In genomic region chr5:72601861-72602260, GRCh38 we compare ENCODE assay signal across 20 cellular contexts.
"Had no signal": no experiment of that assay in that cellular context is flagged by ENCODE, and none has a peak within 500 bp of the region (broad histone marks: within the 10 kb centered on the region; RNA-seq: fewer than 3 reads in every experiment).

No MANE protein-coding gene starts in this region.

- DNase-seq: activated CD4-positive, alpha-beta T cell treated with anti-CD3 and anti-CD28 coated beads, Interleukin-2, amount 50 U/mL, for 1 hour; activated gamma-delta T cell treated with Interleukin-2 at 50 U/mL for 16 hours; activated T-cell treated with anti-CD3 and anti-CD28 coated beads, Interleukin-2, amount 50 U/mL, for 1 hour; brain microvascular endothelial cell; central memory CD4-positive, alpha-beta T cell; colonic mucosa; endodermal cell; glutamatergic neuron; hypothalamus; left ventricle myocardium inferior; nephron progenitor cell; right cardiac atrium; stimulated activated CD4-positive, alpha-beta T cell treated with anti-CD3 and anti-CD28 coated beads, Interleukin-1b, Interleukin-23, amount 100 ng/mL, for 48 hours; substantia nigra; T-cell had no signal

- H3K9ac ChIP-seq: parathyroid adenoma had no signal

- ATAC-seq: activated CD4-positive, CD25-positive, alpha-beta regulatory T cell treated with anti-CD3 and anti-CD28 coated beads, Interleukin-2, amount 50 U/mL, for 24 hours; right cardiac atrium; T-cell had no signal

- H3K36me3 ChIP-seq: ascending aorta, brain microvascular endothelial cell, colonic mucosa, left ventricle myocardium inferior, tibial nerve had no signal

- H3K27ac ChIP-seq: ascending aorta, colonic mucosa, left ventricle myocardium inferior, parathyroid adenoma, VCaP had no signal

- H2AFZ ChIP-seq: parathyroid adenoma had no signal

- H3K27me3 ChIP-seq: ascending aorta, brain microvascular endothelial cell, colonic mucosa, tibial nerve had no signal

- H3K4me3 ChIP-seq: ascending aorta, colonic mucosa, left ventricle myocardium inferior, tibial nerve had no signal

- H3K9me3 ChIP-seq: colonic mucosa had no signal
